10 cellular contexts compared by ENCODE assay signal in the genomic region with DNA sequence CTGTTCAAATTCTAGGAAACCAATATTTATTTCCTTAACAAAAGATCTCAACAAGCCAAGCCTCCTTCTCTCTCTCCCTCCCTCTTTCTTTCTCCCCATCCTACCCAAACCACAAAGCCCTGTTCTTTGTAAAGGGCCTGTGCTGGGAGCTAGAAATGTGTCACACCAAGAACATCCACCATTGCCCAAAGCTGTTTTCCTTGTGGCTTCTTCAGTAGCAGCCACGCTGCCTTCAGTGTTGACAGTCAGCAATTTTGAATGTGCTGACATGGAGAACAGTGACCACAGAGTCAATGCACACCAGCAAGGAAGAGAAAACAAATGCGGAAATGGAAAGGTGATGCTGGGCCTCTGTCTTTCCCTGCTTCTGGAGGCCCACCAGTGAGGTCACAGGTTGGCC.
DNase-seq lines count a peak whose midpoint lies in the region; ATAC-seq, FAIRE-seq and TF ChIP-seq lines count a peak whose summit lies in the region.
"Had no signal": no experiment of that assay in that cellular context is flagged by ENCODE, and none has a peak within 500 bp of the region (broad histone marks: within the 10 kb centered on the region; RNA-seq: fewer than 3 reads in every experiment).

No MANE protein-coding gene starts in this region.

- H3K36me3 ChIP-seq in Karpas-422 (ENCODE audit: insufficient read depth, low read length) (no peaks in the 10 kb centered on the region), K562 (ENCODE audit: control insufficient read depth, insufficient read depth, low read length) (no peaks in the 10 kb centered on the region), smooth muscle cell (ENCODE audit: low read depth) (no peaks in the 10 kb centered on the region)

- no peaks in the 10 kb centered on the region for H3F3A ChIP-seq in smooth muscle cell (ENCODE audit: low read depth)

- no peak for TF ChIP-seq RAD21 in K562 (CRISPR knock-in tag; conservative IDR thresholded peaks at IDR 0.05 in 1 of 2, IDR thresholded peaks at IDR 0.05 in 1 of 2)

- H3K4me2 ChIP-seq in Karpas-422 (ENCODE audit: low read depth, low read length, poor library complexity, severe bottlenecking) (peak overlapping the region; percentile 39), K562 (ENCODE audit: insufficient read depth, low read length) (no peak overlapping the region), smooth muscle cell (peak overlapping the region; percentile 81)

- no peaks in the 10 kb centered on the region for H3K9me1 ChIP-seq in K562 (ENCODE audit: control insufficient read depth, insufficient read depth, low read length)

- H2AFZ ChIP-seq in Karpas-422 (ENCODE audit: low read length) (no peak overlapping the region), K562 (ENCODE audit: low read depth, low read length) (no peak overlapping the region), smooth muscle cell (ENCODE audit: low read depth) (no peak overlapping the region)

- no peaks in the 10 kb centered on the region for H3K9me2 ChIP-seq in Karpas-422 (replicated peaks; ENCODE audit: insufficient read depth, low read length)

- H3K4me1 ChIP-seq in Karpas-422 (ENCODE audit: low read length) (peaks cover 78% of the 10 kb centered on the region), K562 (replicated peaks in 1 of 2; ENCODE audit: control insufficient read depth in 2 of 2, insufficient read depth in 2 of 2, low read length in 2 of 2) (no peaks in the 10 kb centered on the region), smooth muscle cell (ENCODE audit: low read depth) (peaks cover 10% of the 10 kb centered on the region)

- TF ChIP-seq POLR2A in K562 (conservative IDR thresholded peaks at IDR 0.05), result no peak

- H3K4me3 ChIP-seq in Karpas-422 (ENCODE audit: low read length) (no peak overlapping the region; the same call in 1 of the 2 replicates), K562 (no peak overlapping the region), smooth muscle cell (no peak overlapping the region)

- H4K20me1 ChIP-seq in Karpas-422 (ENCODE audit: insufficient read depth, low read depth, low read length) (no peaks in the 10 kb centered on the region), K562 (replicated peaks; ENCODE audit: control insufficient read depth, insufficient read depth, low read length) (no peaks in the 10 kb centered on the region), smooth muscle cell (ENCODE audit: low read depth) (peaks cover 87% of the 10 kb centered on the region)

- H3K9ac ChIP-seq in Karpas-422 (ENCODE audit: low read length) (peak overlapping the region; percentile 35), K562 (ENCODE audit: insufficient read depth in 1 of 2, low read depth in 2 of 2, low read length in 2 of 2) (no peak overlapping the region), smooth muscle cell (ENCODE audit: low read depth) (peak overlapping the region; percentile 26)

- 6% methylated on average over 2 of the region's 2 CpGs for WGBS in K562 (ENCODE audit: insufficient coverage, low coverage, missing lambda C conversion rate)
- WGBS in smooth muscle cell (ENCODE audit: low lambda C conversion rate), result 4% methylated on average over 2 of the region's 2 CpGs

- ATAC-seq in K562, result no peak

- in situ Hi-C loops in K562 (cut with MboI), result no loop called here

- H3K9me3 ChIP-seq in Karpas-422 (ENCODE audit: low read length) (no peaks in the 10 kb centered on the region), K562 (replicated peaks; ENCODE audit: control insufficient read depth, insufficient read depth, low read depth, low read length) (no peaks in the 10 kb centered on the region), smooth muscle cell (replicated peaks; ENCODE audit: low read depth) (no peaks in the 10 kb centered on the region)

- CTCF ChIA-PET in K562 (lab: Yijun Ruan, JAX; ENCODE audit: low intra/inter-chr PET ratio), result no interaction called here

- no peak for TF ChIP-seq CTCF in K562 (IDR thresholded peaks at IDR 0.05 in 2 of 3, conservative IDR thresholded peaks at IDR 0.05 in 1 of 3; ENCODE audit: insufficient read depth in 2 of 3, low read depth in 1 of 3, low read length in 3 of 3)
- TF ChIP-seq CTCF in smooth muscle cell (IDR thresholded peaks at IDR 0.05; ENCODE audit: borderline replicate concordance, insufficient read depth, poor library complexity, severe bottlenecking), result no peak

- POLR2A ChIA-PET in K562 (lab: Yijun Ruan, JAX), result no interaction called here

- intact Hi-C loops in K562 (cut with micrococcal nuclease), result no loop called here

- no peak for TF ChIP-seq EP300 in K562 (IDR thresholded peaks at IDR 0.05; ENCODE audit: low read length)

- peaks cover 64% of the 10 kb centered on the region for H3K79me2 ChIP-seq in Karpas-422 (ENCODE audit: low read length)
- no peaks in the 10 kb centered on the region for H3K79me2 ChIP-seq in K562 (ENCODE audit: control insufficient read depth, insufficient read depth, low read length)
- peaks cover 39% of the 10 kb centered on the region for H3K79me2 ChIP-seq in smooth muscle cell (ENCODE audit: low read depth)

- H3K27me3 ChIP-seq in Karpas-422 (ENCODE audit: low read length) (no peaks in the 10 kb centered on the region), K562 (ENCODE audit: control insufficient read depth in 2 of 2, insufficient read depth in 2 of 2, low read length in 2 of 2) (peaks cover 0 to 4% of the 10 kb centered on the region in 2 experiments; a peak in 2 of 5 replicates), smooth muscle cell (ENCODE audit: low read depth) (no peaks in the 10 kb centered on the region)

- FAIRE-seq in K562 (lab: Jason Lieb, UNC), result no peak

- DNase-seq in SKM-1 treated with dmso at 0.1 percent for 144 hours (lab: John Stamatoyannopoulos, UW; ENCODE audit: unreplicated experiment), result peak; percentile 3
- DNase-seq in SKM-1 (lab: John Stamatoyannopoulos, UW; ENCODE audit: unreplicated experiment), result no peak
- peak; percentile 54 for DNase-seq in Karpas-422
- DNase-seq in K562 (ENCODE audit: extremely low read depth in 1 of 4, low spot score in 3 of 4), result no peak
- no peak for DNase-seq in smooth muscle cell (lab: John Stamatoyannopoulos, UW; ENCODE audit: unreplicated experiment)
- DNase-seq in NCI-H1930 (lab: John Stamatoyannopoulos, UW), result no peak
- DNase-seq in DMS53 (lab: John Stamatoyannopoulos, UW), result no peak
- DNase-seq in ureter (ENCODE audit: low spot score), result no peak
- DNase-seq: 8988T; central memory CD4-positive, alpha-beta T cell had no signal

- H3K27ac ChIP-seq in Karpas-422 (ENCODE audit: low read length) (peak overlapping the region; percentile 71), K562 (ENCODE audit: extremely low read depth, low read depth, low read length) (no peak overlapping the region), smooth muscle cell (ENCODE audit: low read depth) (peak overlapping the region; percentile 85)

- BruUV-seq in K562 (replicated peaks; lab: Mats Ljungman, UMichigan), result no TSS peak

TF ChIP-seq in K562, 482 proteins besides CTCF, POLR2A, EP300 and RAD21:
- TF ChIP-seq ID3 (CRISPR knock-in tag; IDR thresholded peaks at IDR 0.05), result no peak
- no peak for TF ChIP-seq ID3 (tag; IDR thresholded peaks at IDR 0.05)
- 0 out of 2 replicates have a peak, but pooled peaks have one; percentile 5 for TF ChIP-seq C11orf30 (IDR thresholded peaks at IDR 0.05; ENCODE audit: low read depth)
- no peak for TF ChIP-seq ZNF23 (CRISPR knock-in tag; IDR thresholded peaks at IDR 0.05)
- no peak for TF ChIP-seq ZNF584 (CRISPR knock-in tag; IDR thresholded peaks at IDR 0.05; ENCODE audit: low read depth)
- TF ChIP-seq ZNF316 (IDR thresholded peaks at IDR 0.05), result peak; percentile 26; the same call in 1 of the 2 replicates
- TF ChIP-seq WHSC1 (IDR thresholded peaks at IDR 0.05; ENCODE audit: low read length), result no peak

Comparison
In these comparisons a context has a peak if more than half of its experiments do, and no peak if none do; other contexts are left out.
1. DNase-seq: peak in SKM-1 treated with dmso at 0.1 percent for 144 hours (single experiment) and Karpas-422 (single experiment); none in SKM-1 (single experiment), K562 (0 of 4), smooth muscle cell (single experiment), NCI-H1930 (0 of 2), DMS53 (single experiment) and ureter (single experiment).
2. H3K9ac ChIP-seq: peak in Karpas-422 (single experiment) and smooth muscle cell (single experiment); none in K562 (0 of 2).